ENCODE assay signal across 31 cellular contexts in genomic region chr1:180568211-180568610, GRCh38. TPM values are rescaled to one million over a fixed set of nuclear protein-coding genes. Genes with fewer than 3 reads are reported as not detected.
"Had no signal": no experiment of that assay in that cellular context is flagged by ENCODE, and none has a peak within 500 bp of the region (broad histone marks: within the 10 kb centered on the region; RNA-seq: fewer than 3 reads in every experiment).

No MANE protein-coding gene starts in this region.

- H3K27ac ChIP-seq: esophagus muscularis mucosa, foreskin keratinocyte, VCaP had no signal

- H3K4me3 ChIP-seq: esophagus muscularis mucosa, gastrocnemius medialis, heart right ventricle had no signal

- H3K36me3 ChIP-seq: esophagus muscularis mucosa, gastrocnemius medialis, heart right ventricle had no signal

- H3K27me3 ChIP-seq: esophagus muscularis mucosa, foreskin keratinocyte, gastrocnemius medialis, heart right ventricle had no signal

- H3K9me3 ChIP-seq: esophagus muscularis mucosa, gastrocnemius medialis, heart right ventricle had no signal

- ATAC-seq: activated CD8-positive, alpha-beta T cell treated with anti-CD3 and anti-CD28 coated beads for 36 hours; activated T-cell treated with anti-CD3 and anti-CD28 coated beads, Interleukin-2, amount 50 U/mL, for 4 hours; activated T-helper 17 cell treated with anti-CD3 and anti-CD28 coated beads, Interleukin-2, amount 50 U/mL, for 72 hours; effector memory CD8-positive, alpha-beta T cell; foreskin keratinocyte; gastrocnemius medialis; heart right ventricle; WTC11 had no signal

- DNase-seq: activated CD4-positive, alpha-beta T cell treated with anti-CD3 and anti-CD28 coated beads for 48 hours; activated CD4-positive, alpha-beta T cell treated with anti-CD3 and anti-CD28 coated beads, Interleukin-2, amount 50 U/mL, for 1 hour; activated CD4-positive, alpha-beta T cell treated with anti-CD3 and anti-CD28 coated beads, Interleukin-2, amount 50 U/mL, for 48 hours; activated CD8-positive, alpha-beta memory T cell treated with anti-CD3 and anti-CD28 coated beads for 24 hours; activated CD8-positive, alpha-beta T cell treated with anti-CD3 and anti-CD28 coated beads for 36 hours; activated effector memory CD4-positive, alpha-beta T cell treated with Interleukin-2 at 50 U/mL for 16 hours; activated gamma-delta T cell treated with Interleukin-2 at 50 U/mL for 16 hours; activated naive CD4-positive, alpha-beta T cell treated with anti-CD3 and anti-CD28 coated beads, Interleukin-2, amount 50 U/mL, for 16 hours; activated naive CD4-positive, alpha-beta T cell treated with Interleukin-2 at 50 U/mL for 16 hours; activated T-cell treated with anti-CD3 and anti-CD28 coated beads, Interleukin-2, amount 50 U/mL, for 4 hours; amniotic stem cell; anterior cingulate cortex; caudate nucleus; cortex of kidney; dermis blood vessel endothelial cell; effector CD4-positive, alpha-beta T cell; effector memory CD8-positive, alpha-beta T cell; erythroblast; foreskin keratinocyte; gastrocnemius medialis; glutamatergic neuron; heart right ventricle; T-helper 2 cell had no signal

RNA-seq across cellular contexts. Expression of gene OVAAL, which starts 9.4 kb away (rescaled TPM):
- total RNA-seq: activated CD8-positive, alpha-beta T cell treated with anti-CD3 and anti-CD28 coated beads for 36 hours; activated T-cell treated with anti-CD3 and anti-CD28 coated beads, Interleukin-2, amount 50 U/mL, for 4 hours; activated T-helper 17 cell treated with anti-CD3 and anti-CD28 coated beads, Interleukin-2, amount 50 U/mL, for 72 hours; astrocyte; chondrocyte; dermis blood vessel endothelial cell; esophagus muscularis mucosa; foreskin keratinocyte; gastrocnemius medialis; T-helper 1 cell treated with Interleukin-12 subunit alpha and Interleukin-12 subunit beta and Interleukin-4 antibody, amounts not matched to agents 30 ng/mL and 1 ng/mL, for 36 hours; WTC11 had no signal
- polyA plus RNA-seq: adipose tissue, foreskin keratinocyte had no signal
